Comparison of ENCODE assay signal across 1 cellular context in the genomic region with DNA sequence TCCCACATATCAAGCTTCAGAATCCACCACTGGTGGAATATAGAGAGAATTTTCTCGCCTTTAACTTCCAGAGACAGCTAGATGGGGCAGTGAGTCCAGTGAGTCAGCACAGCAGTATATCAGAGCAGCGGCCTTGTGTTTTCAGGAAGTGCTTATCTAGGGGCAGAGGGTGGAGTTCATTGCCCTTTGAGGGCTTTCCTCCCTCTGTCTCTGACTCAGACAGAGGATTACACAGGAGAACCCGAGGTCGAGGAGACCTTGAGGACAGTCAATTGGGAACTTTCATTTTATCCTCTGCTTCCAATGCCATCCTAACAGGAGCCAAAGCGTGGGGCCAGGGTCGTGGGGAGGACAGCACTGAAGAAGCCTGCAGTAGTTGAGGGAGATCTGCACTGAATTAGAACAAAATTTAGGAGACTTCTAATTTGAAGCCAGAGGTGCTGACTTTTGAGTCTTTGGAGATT.
TF ChIP-seq lines count a peak whose summit lies in the region.

No MANE protein-coding gene starts in this region.

TF ChIP-seq in HepG2, 621 proteins besides CTCF, POLR2A, EP300 and RAD21 (continued from another document and continues in another):
- TF ChIP-seq, protein P1, sequence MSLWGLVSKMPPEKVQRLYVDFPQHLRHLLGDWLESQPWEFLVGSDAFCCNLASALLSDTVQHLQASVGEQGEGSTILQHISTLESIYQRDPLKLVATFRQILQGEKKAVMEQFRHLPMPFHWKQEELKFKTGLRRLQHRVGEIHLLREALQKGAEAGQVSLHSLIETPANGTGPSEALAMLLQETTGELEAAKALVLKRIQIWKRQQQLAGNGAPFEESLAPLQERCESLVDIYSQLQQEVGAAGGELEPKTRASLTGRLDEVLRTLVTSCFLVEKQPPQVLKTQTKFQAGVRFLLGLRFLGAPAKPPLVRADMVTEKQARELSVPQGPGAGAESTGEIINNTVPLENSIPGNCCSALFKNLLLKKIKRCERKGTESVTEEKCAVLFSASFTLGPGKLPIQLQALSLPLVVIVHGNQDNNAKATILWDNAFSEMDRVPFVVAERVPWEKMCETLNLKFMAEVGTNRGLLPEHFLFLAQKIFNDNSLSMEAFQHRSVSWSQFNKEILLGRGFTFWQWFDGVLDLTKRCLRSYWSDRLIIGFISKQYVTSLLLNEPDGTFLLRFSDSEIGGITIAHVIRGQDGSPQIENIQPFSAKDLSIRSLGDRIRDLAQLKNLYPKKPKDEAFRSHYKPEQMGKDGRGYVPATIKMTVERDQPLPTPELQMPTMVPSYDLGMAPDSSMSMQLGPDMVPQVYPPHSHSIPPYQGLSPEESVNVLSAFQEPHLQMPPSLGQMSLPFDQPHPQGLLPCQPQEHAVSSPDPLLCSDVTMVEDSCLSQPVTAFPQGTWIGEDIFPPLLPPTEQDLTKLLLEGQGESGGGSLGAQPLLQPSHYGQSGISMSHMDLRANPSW (CRISPR knock-in tag; IDR thresholded peaks at IDR 0.05; ENCODE audit: borderline replicate concordance): no peak
- TF ChIP-seq, protein P2, sequence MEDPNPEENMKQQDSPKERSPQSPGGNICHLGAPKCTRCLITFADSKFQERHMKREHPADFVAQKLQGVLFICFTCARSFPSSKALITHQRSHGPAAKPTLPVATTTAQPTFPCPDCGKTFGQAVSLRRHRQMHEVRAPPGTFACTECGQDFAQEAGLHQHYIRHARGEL (CRISPR knock-in tag; IDR thresholded peaks at IDR 0.05): no peak
- TF ChIP-seq IRF2 (CRISPR knock-in tag; IDR thresholded peaks at IDR 0.05): peak; percentile 97
- no peak for TF ChIP-seq ZBTB42 (CRISPR knock-in tag; IDR thresholded peaks at IDR 0.05)
- TF ChIP-seq ZNF230 (CRISPR knock-in tag; IDR thresholded peaks at IDR 0.05): no peak
- TF ChIP-seq, protein P3, sequence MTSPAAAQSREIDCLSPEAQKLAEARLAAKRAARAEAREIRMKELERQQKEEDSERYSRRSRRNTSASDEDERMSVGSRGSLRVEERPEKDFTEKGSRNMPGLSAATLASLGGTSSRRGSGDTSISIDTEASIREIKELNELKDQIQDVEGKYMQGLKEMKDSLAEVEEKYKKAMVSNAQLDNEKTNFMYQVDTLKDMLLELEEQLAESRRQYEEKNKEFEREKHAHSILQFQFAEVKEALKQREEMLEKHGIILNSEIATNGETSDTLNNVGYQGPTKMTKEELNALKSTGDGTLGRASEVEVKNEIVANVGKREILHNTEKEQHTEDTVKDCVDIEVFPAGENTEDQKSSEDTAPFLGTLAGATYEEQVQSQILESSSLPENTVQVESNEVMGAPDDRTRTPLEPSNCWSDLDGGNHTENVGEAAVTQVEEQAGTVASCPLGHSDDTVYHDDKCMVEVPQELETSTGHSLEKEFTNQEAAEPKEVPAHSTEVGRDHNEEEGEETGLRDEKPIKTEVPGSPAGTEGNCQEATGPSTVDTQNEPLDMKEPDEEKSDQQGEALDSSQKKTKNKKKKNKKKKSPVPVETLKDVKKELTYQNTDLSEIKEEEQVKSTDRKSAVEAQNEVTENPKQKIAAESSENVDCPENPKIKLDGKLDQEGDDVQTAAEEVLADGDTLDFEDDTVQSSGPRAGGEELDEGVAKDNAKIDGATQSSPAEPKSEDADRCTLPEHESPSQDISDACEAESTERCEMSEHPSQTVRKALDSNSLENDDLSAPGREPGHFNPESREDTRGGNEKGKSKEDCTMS (CRISPR knock-in tag; conservative IDR thresholded peaks at IDR 0.05): no peak
- no peak for TF ChIP-seq ZFP82 (CRISPR knock-in tag; IDR thresholded peaks at IDR 0.05; ENCODE audit: borderline replicate concordance)
- TF ChIP-seq ZZZ3 (CRISPR knock-in tag; IDR thresholded peaks at IDR 0.05; ENCODE audit: borderline replicate concordance): no peak
- TF ChIP-seq PAF1 (CRISPR knock-in tag; IDR thresholded peaks at IDR 0.05): no peak
- TF ChIP-seq STAG1 (CRISPR knock-in tag; IDR thresholded peaks at IDR 0.05): peak; percentile 30
- no peak for TF ChIP-seq ZNF564 (CRISPR knock-in tag; IDR thresholded peaks at IDR 0.05)
- TF ChIP-seq MEIS1 (CRISPR knock-in tag; IDR thresholded peaks at IDR 0.05; ENCODE audit: borderline replicate concordance): peak; percentile 32; the same call in 1 of the 2 replicates
- TF ChIP-seq, protein P4, sequence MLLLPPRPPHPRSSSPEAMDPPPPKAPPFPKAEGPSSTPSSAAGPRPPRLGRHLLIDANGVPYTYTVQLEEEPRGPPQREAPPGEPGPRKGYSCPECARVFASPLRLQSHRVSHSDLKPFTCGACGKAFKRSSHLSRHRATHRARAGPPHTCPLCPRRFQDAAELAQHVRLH (CRISPR knock-in tag; IDR thresholded peaks at IDR 0.05; ENCODE audit: borderline replicate concordance, low read depth): peak; percentile 79; the same call in 1 of the 2 replicates
- TF ChIP-seq, protein P5, sequence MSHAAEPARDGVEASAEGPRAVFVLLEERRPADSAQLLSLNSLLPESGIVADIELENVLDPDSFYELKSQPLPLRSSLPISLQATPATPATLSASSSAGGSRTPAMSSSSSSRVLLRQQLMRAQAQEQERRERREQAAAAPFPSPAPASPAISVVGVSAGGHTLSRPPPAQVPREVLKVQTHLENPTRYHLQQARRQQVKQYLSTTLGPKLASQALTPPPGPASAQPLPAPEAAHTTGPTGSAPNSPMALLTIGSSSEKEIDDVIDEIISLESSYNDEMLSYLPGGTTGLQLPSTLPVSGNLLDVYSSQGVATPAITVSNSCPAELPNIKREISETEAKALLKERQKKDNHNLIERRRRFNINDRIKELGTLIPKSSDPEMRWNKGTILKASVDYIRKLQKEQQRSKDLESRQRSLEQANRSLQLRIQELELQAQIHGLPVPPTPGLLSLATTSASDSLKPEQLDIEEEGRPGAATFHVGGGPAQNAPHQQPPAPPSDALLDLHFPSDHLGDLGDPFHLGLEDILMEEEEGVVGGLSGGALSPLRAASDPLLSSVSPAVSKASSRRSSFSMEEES (CRISPR knock-in tag; IDR thresholded peaks at IDR 0.05): peak; percentile 81
- TF ChIP-seq ZNF329 (CRISPR knock-in tag; IDR thresholded peaks at IDR 0.05; ENCODE audit: low read depth): no peak
- peak; percentile 75; the same call in 1 of the 2 replicates for TF ChIP-seq ELF4 (CRISPR knock-in tag; IDR thresholded peaks at IDR 0.05; ENCODE audit: borderline replicate concordance)
- TF ChIP-seq ZNF746 (CRISPR knock-in tag; IDR thresholded peaks at IDR 0.05): peak; percentile 86
- TF ChIP-seq, protein P6, sequence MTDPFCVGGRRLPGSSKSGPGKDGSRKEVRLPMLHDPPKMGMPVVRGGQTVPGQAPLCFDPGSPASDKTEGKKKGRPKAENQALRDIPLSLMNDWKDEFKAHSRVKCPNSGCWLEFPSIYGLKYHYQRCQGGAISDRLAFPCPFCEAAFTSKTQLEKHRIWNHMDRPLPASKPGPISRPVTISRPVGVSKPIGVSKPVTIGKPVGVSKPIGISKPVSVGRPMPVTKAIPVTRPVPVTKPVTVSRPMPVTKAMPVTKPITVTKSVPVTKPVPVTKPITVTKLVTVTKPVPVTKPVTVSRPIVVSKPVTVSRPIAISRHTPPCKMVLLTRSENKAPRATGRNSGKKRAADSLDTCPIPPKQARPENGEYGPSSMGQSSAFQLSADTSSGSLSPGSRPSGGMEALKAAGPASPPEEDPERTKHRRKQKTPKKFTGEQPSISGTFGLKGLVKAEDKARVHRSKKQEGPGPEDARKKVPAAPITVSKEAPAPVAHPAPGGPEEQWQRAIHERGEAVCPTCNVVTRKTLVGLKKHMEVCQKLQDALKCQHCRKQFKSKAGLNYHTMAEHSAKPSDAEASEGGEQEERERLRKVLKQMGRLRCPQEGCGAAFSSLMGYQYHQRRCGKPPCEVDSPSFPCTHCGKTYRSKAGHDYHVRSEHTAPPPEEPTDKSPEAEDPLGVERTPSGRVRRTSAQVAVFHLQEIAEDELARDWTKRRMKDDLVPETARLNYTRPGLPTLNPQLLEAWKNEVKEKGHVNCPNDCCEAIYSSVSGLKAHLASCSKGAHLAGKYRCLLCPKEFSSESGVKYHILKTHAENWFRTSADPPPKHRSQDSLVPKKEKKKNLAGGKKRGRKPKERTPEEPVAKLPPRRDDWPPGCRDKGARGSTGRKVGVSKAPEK (CRISPR knock-in tag; IDR thresholded peaks at IDR 0.05; ENCODE audit: borderline replicate concordance): no peak
- no peak for TF ChIP-seq SIN3B (IDR thresholded peaks at IDR 0.05; ENCODE audit: low read length)
- no peak for TF ChIP-seq AGO1 (IDR thresholded peaks at IDR 0.05; ENCODE audit: low read depth, low read length, poor library complexity, severe bottlenecking)
- TF ChIP-seq MYC (CRISPR knock-in tag; IDR thresholded peaks at IDR 0.05; ENCODE audit: borderline replicate concordance): no peak; the same call in 1 of the 2 replicates
- TF ChIP-seq SRSF9 (IDR thresholded peaks at IDR 0.05; ENCODE audit: borderline replicate concordance, insufficient read depth, low read depth, low read length, poor library complexity, severe bottlenecking): no peak
- 0 out of 2 replicates have a peak, but pooled peaks have one; percentile 49 for TF ChIP-seq ZNF547 (CRISPR knock-in tag; IDR thresholded peaks at IDR 0.05)
- TF ChIP-seq ZNF30 (CRISPR knock-in tag; IDR thresholded peaks at IDR 0.05): no peak
- no peak for TF ChIP-seq ZNF337 (CRISPR knock-in tag; IDR thresholded peaks at IDR 0.05; ENCODE audit: borderline replicate concordance, low read depth)
- TF ChIP-seq BCL6 (CRISPR knock-in tag; IDR thresholded peaks at IDR 0.05): peak; percentile 99
- TF ChIP-seq, protein P7, sequence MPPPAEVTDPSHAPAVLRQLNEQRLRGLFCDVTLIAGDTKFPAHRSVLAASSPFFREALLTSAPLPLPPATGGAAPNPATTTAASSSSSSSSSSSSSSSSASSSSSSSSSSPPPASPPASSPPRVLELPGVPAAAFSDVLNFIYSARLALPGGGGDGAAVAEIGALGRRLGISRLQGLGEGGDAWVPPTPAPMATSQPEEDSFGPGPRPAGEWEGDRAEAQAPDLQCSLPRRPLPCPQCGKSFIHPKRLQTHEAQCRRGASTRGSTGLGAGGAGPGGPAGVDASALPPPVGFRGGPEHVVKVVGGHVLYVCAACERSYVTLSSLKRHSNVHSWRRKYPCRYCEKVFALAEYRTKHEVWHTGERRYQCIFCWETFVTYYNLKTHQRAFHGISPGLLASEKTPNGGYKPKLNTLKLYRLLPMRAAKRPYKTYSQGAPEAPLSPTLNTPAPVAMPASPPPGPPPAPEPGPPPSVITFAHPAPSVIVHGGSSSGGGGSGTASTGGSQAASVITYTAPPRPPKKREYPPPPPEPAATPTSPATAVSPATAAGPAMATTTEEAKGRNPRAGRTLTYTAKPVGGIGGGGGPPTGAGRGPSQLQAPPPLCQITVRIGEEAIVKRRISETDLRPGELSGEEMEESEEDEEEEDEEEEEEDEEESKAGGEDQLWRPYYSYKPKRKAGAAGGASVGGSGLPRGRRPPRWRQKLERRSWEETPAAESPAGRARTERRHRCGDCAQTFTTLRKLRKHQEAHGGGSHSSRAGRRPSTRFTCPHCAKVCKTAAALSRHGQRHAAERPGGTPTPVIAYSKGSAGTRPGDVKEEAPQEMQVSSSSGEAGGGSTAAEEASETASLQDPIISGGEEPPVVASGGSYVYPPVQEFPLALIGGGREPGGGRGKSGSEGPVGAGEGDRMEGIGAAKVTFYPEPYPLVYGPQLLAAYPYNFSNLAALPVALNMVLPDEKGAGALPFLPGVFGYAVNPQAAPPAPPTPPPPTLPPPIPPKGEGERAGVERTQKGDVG (CRISPR knock-in tag; IDR thresholded peaks at IDR 0.05; ENCODE audit: borderline replicate concordance): 0 out of 2 replicates have a peak, but pooled peaks have one; percentile 64
- TF ChIP-seq REL (CRISPR knock-in tag; conservative IDR thresholded peaks at IDR 0.05): no peak
- TF ChIP-seq ZNF775 (CRISPR knock-in tag; IDR thresholded peaks at IDR 0.05; ENCODE audit: borderline replicate concordance): no peak
- no peak for TF ChIP-seq SRSF4 (IDR thresholded peaks at IDR 0.05; ENCODE audit: low read depth, low read length, poor library complexity, severe bottlenecking)
- TF ChIP-seq TSC22D2 (CRISPR knock-in tag; IDR thresholded peaks at IDR 0.05; ENCODE audit: borderline replicate concordance): no peak
- no peak for TF ChIP-seq ZNF33A (CRISPR knock-in tag; IDR thresholded peaks at IDR 0.05; ENCODE audit: borderline replicate concordance)
- peak; percentile 55; the same call in 1 of the 2 replicates for TF ChIP-seq MAFF (IDR thresholded peaks at IDR 0.05; ENCODE audit: low read depth, low read length)
- no peak for TF ChIP-seq ZSCAN20 (CRISPR knock-in tag; IDR thresholded peaks at IDR 0.05; ENCODE audit: borderline replicate concordance)
- TF ChIP-seq NFE2 (CRISPR knock-in tag; IDR thresholded peaks at IDR 0.05): peak; percentile 89; the same call in 1 of the 2 replicates
- no peak for TF ChIP-seq TP53 (CRISPR knock-in tag; conservative IDR thresholded peaks at IDR 0.05)
- TF ChIP-seq KDM4B (CRISPR knock-in tag; IDR thresholded peaks at IDR 0.05): peak; percentile 95
- TF ChIP-seq ZNF3 (CRISPR knock-in tag; IDR thresholded peaks at IDR 0.05): no peak
- no peak for TF ChIP-seq ZNF274 (CRISPR knock-in tag; IDR thresholded peaks at IDR 0.05)
- TF ChIP-seq ZNF792 (CRISPR knock-in tag; IDR thresholded peaks at IDR 0.05): peak; percentile 82
- TF ChIP-seq, protein P8, sequence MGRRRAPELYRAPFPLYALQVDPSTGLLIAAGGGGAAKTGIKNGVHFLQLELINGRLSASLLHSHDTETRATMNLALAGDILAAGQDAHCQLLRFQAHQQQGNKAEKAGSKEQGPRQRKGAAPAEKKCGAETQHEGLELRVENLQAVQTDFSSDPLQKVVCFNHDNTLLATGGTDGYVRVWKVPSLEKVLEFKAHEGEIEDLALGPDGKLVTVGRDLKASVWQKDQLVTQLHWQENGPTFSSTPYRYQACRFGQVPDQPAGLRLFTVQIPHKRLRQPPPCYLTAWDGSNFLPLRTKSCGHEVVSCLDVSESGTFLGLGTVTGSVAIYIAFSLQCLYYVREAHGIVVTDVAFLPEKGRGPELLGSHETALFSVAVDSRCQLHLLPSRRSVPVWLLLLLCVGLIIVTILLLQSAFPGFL (CRISPR knock-in tag; IDR thresholded peaks at IDR 0.05): no peak
- TF ChIP-seq ZNF614 (CRISPR knock-in tag; IDR thresholded peaks at IDR 0.05; ENCODE audit: borderline replicate concordance): peak; percentile 91
- no peak for TF ChIP-seq SRSF1 (optimal IDR thresholded peaks at IDR 0.05; ENCODE audit: low read depth, low read length)
- peak; percentile 97; the same call in 1 of the 2 replicates for TF ChIP-seq HMG20A (CRISPR knock-in tag; IDR thresholded peaks at IDR 0.05; ENCODE audit: borderline replicate concordance)
